ENCODE assay signal across 1 cellular context in the genomic region with DNA sequence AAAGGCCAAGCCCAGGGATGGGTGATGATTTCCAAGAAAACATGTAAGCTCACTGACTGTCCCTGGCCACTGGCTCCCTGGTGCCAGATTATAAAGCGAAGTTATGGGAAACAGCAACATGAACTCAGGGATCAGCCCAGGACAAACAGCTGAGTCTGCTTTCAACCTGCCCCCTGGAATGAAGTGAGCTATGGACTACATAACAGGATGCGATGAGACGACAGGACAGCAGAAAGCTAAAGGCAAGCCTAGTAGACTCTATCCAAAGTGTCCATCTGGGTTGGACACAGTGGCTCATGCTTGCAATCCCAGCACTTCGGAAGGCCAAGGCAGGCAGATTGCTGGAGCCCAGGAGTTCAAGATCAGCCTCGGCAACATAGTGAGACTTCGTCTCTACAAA.
A peak's percentile ranks its signal among the peaks of the same experiment; 100 is the strongest.
TF ChIP-seq lines count a peak whose summit lies in the region.

No MANE protein-coding gene starts in this region.

TF ChIP-seq in HepG2, 621 proteins besides CTCF, POLR2A, EP300 and RAD21 (continued from another document and continues in another):
- TF ChIP-seq, protein P1, sequence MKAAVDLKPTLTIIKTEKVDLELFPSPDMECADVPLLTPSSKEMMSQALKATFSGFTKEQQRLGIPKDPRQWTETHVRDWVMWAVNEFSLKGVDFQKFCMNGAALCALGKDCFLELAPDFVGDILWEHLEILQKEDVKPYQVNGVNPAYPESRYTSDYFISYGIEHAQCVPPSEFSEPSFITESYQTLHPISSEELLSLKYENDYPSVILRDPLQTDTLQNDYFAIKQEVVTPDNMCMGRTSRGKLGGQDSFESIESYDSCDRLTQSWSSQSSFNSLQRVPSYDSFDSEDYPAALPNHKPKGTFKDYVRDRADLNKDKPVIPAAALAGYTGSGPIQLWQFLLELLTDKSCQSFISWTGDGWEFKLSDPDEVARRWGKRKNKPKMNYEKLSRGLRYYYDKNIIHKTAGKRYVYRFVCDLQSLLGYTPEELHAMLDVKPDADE (CRISPR knock-in tag; IDR thresholded peaks at IDR 0.05) = no peak
- TF ChIP-seq, protein P2, sequence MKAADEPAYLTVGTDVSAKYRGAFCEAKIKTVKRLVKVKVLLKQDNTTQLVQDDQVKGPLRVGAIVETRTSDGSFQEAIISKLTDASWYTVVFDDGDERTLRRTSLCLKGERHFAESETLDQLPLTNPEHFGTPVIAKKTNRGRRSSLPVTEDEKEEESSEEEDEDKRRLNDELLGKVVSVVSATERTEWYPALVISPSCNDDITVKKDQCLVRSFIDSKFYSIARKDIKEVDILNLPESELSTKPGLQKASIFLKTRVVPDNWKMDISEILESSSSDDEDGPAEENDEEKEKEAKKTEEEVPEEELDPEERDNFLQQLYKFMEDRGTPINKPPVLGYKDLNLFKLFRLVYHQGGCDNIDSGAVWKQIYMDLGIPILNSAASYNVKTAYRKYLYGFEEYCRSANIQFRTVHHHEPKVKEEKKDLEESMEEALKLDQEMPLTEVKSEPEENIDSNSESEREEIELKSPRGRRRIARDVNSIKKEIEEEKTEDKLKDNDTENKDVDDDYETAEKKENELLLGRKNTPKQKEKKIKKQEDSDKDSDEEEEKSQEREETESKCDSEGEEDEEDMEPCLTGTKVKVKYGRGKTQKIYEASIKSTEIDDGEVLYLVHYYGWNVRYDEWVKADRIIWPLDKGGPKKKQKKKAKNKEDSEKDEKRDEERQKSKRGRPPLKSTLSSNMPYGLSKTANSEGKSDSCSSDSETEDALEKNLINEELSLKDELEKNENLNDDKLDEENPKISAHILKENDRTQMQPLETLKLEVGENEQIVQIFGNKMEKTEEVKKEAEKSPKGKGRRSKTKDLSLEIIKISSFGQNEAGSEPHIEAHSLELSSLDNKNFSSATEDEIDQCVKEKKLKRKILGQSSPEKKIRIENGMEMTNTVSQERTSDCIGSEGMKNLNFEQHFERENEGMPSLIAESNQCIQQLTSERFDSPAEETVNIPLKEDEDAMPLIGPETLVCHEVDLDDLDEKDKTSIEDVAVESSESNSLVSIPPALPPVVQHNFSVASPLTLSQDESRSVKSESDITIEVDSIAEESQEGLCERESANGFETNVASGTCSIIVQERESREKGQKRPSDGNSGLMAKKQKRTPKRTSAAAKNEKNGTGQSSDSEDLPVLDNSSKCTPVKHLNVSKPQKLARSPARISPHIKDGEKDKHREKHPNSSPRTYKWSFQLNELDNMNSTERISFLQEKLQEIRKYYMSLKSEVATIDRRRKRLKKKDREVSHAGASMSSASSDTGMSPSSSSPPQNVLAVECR (CRISPR knock-in tag; IDR thresholded peaks at IDR 0.05; ENCODE audit: borderline replicate concordance) = peak; percentile 44; the same call in 1 of the 2 replicates
- TF ChIP-seq ZNF317 (CRISPR knock-in tag; IDR thresholded peaks at IDR 0.05) (0 out of 2 replicates have a peak, but pooled peaks have one; percentile 53), SOX5 (CRISPR knock-in tag; IDR thresholded peaks at IDR 0.05; ENCODE audit: borderline replicate concordance) (0 out of 2 replicates have a peak, but pooled peaks have one; percentile 52), CCDC6 (CRISPR knock-in tag; IDR thresholded peaks at IDR 0.05) (no peak), BHLHE40 (IDR thresholded peaks at IDR 0.05; ENCODE audit: low read length) (no peak), IRX3 (CRISPR knock-in tag; IDR thresholded peaks at IDR 0.05; ENCODE audit: borderline replicate concordance, low read depth) (no peak), POLR2AphosphoS5 (IDR thresholded peaks at IDR 0.05; ENCODE audit: low read depth, low read length) (no peak), BCL6 (CRISPR knock-in tag; IDR thresholded peaks at IDR 0.05) (peak; percentile 72), RXRB (CRISPR knock-in tag; IDR thresholded peaks at IDR 0.05; ENCODE audit: borderline replicate concordance) (peak; percentile 89; the same call in 1 of the 2 replicates), MIER3 (CRISPR knock-in tag; IDR thresholded peaks at IDR 0.05; ENCODE audit: borderline replicate concordance) (peak; percentile 32; the same call in 1 of the 2 replicates), ZBTB3 (CRISPR knock-in tag; IDR thresholded peaks at IDR 0.05; ENCODE audit: borderline replicate concordance, low read depth) (no peak), SMAD3 (CRISPR knock-in tag; IDR thresholded peaks at IDR 0.05) (no peak), ESRRA (CRISPR knock-in tag; IDR thresholded peaks at IDR 0.05; ENCODE audit: low read depth) (no peak), TOE1 (CRISPR knock-in tag; IDR thresholded peaks at IDR 0.05) (no peak), ZNF841 (CRISPR knock-in tag; IDR thresholded peaks at IDR 0.05; ENCODE audit: borderline replicate concordance) (no peak), NFRKB (IDR thresholded peaks at IDR 0.05) (no peak), ZNF10 (CRISPR knock-in tag; IDR thresholded peaks at IDR 0.05; ENCODE audit: borderline replicate concordance, low read depth) (no peak), SKI (IDR thresholded peaks at IDR 0.05; ENCODE audit: partially characterized antibody) (no peak), ZNF136 (CRISPR knock-in tag; IDR thresholded peaks at IDR 0.05; ENCODE audit: low read depth) (no peak), TRIM24 (CRISPR knock-in tag; IDR thresholded peaks at IDR 0.05) (no peak), SAP130 (CRISPR knock-in tag; IDR thresholded peaks at IDR 0.05; ENCODE audit: low read depth) (peak; percentile 83), ASH2L (IDR thresholded peaks at IDR 0.05; ENCODE audit: insufficient read length, low read depth, low read length) (no peak)
- TF ChIP-seq, protein P3, sequence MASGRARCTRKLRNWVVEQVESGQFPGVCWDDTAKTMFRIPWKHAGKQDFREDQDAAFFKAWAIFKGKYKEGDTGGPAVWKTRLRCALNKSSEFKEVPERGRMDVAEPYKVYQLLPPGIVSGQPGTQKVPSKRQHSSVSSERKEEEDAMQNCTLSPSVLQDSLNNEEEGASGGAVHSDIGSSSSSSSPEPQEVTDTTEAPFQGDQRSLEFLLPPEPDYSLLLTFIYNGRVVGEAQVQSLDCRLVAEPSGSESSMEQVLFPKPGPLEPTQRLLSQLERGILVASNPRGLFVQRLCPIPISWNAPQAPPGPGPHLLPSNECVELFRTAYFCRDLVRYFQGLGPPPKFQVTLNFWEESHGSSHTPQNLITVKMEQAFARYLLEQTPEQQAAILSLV (CRISPR knock-in tag; IDR thresholded peaks at IDR 0.05; ENCODE audit: borderline replicate concordance) = no peak
- TF ChIP-seq, protein P4, sequence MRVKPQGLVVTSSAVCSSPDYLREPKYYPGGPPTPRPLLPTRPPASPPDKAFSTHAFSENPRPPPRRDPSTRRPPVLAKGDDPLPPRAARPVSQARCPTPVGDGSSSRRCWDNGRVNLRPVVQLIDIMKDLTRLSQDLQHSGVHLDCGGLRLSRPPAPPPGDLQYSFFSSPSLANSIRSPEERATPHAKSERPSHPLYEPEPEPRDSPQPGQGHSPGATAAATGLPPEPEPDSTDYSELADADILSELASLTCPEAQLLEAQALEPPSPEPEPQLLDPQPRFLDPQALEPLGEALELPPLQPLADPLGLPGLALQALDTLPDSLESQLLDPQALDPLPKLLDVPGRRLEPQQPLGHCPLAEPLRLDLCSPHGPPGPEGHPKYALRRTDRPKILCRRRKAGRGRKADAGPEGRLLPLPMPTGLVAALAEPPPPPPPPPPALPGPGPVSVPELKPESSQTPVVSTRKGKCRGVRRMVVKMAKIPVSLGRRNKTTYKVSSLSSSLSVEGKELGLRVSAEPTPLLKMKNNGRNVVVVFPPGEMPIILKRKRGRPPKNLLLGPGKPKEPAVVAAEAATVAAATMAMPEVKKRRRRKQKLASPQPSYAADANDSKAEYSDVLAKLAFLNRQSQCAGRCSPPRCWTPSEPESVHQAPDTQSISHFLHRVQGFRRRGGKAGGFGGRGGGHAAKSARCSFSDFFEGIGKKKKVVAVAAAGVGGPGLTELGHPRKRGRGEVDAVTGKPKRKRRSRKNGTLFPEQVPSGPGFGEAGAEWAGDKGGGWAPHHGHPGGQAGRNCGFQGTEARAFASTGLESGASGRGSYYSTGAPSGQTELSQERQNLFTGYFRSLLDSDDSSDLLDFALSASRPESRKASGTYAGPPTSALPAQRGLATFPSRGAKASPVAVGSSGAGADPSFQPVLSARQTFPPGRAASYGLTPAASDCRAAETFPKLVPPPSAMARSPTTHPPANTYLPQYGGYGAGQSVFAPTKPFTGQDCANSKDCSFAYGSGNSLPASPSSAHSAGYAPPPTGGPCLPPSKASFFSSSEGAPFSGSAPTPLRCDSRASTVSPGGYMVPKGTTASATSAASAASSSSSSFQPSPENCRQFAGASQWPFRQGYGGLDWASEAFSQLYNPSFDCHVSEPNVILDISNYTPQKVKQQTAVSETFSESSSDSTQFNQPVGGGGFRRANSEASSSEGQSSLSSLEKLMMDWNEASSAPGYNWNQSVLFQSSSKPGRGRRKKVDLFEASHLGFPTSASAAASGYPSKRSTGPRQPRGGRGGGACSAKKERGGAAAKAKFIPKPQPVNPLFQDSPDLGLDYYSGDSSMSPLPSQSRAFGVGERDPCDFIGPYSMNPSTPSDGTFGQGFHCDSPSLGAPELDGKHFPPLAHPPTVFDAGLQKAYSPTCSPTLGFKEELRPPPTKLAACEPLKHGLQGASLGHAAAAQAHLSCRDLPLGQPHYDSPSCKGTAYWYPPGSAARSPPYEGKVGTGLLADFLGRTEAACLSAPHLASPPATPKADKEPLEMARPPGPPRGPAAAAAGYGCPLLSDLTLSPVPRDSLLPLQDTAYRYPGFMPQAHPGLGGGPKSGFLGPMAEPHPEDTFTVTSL (CRISPR knock-in tag; IDR thresholded peaks at IDR 0.05; ENCODE audit: borderline replicate concordance) = no peak
- TF ChIP-seq, protein P5, sequence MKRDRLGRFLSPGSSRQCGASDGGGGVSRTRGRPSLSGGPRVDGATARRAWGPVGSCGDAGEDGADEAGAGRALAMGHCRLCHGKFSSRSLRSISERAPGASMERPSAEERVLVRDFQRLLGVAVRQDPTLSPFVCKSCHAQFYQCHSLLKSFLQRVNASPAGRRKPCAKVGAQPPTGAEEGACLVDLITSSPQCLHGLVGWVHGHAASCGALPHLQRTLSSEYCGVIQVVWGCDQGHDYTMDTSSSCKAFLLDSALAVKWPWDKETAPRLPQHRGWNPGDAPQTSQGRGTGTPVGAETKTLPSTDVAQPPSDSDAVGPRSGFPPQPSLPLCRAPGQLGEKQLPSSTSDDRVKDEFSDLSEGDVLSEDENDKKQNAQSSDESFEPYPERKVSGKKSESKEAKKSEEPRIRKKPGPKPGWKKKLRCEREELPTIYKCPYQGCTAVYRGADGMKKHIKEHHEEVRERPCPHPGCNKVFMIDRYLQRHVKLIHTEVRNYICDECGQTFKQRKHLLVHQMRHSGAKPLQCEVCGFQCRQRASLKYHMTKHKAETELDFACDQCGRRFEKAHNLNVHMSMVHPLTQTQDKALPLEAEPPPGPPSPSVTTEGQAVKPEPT (CRISPR knock-in tag; IDR thresholded peaks at IDR 0.05; ENCODE audit: low read depth) = no peak
- TF ChIP-seq, protein P6, sequence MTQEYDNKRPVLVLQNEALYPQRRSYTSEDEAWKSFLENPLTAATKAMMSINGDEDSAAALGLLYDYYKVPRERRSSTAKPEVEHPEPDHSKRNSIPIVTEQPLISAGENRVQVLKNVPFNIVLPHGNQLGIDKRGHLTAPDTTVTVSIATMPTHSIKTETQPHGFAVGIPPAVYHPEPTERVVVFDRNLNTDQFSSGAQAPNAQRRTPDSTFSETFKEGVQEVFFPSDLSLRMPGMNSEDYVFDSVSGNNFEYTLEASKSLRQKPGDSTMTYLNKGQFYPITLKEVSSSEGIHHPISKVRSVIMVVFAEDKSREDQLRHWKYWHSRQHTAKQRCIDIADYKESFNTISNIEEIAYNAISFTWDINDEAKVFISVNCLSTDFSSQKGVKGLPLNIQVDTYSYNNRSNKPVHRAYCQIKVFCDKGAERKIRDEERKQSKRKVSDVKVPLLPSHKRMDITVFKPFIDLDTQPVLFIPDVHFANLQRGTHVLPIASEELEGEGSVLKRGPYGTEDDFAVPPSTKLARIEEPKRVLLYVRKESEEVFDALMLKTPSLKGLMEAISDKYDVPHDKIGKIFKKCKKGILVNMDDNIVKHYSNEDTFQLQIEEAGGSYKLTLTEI (CRISPR knock-in tag; conservative IDR thresholded peaks at IDR 0.05) = no peak
- TF ChIP-seq, protein P7, sequence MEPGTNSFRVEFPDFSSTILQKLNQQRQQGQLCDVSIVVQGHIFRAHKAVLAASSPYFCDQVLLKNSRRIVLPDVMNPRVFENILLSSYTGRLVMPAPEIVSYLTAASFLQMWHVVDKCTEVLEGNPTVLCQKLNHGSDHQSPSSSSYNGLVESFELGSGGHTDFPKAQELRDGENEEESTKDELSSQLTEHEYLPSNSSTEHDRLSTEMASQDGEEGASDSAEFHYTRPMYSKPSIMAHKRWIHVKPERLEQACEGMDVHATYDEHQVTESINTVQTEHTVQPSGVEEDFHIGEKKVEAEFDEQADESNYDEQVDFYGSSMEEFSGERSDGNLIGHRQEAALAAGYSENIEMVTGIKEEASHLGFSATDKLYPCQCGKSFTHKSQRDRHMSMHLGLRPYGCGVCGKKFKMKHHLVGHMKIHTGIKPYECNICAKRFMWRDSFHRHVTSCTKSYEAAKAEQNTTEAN (CRISPR knock-in tag; conservative IDR thresholded peaks at IDR 0.05) = no peak
- TF ChIP-seq, protein P8, sequence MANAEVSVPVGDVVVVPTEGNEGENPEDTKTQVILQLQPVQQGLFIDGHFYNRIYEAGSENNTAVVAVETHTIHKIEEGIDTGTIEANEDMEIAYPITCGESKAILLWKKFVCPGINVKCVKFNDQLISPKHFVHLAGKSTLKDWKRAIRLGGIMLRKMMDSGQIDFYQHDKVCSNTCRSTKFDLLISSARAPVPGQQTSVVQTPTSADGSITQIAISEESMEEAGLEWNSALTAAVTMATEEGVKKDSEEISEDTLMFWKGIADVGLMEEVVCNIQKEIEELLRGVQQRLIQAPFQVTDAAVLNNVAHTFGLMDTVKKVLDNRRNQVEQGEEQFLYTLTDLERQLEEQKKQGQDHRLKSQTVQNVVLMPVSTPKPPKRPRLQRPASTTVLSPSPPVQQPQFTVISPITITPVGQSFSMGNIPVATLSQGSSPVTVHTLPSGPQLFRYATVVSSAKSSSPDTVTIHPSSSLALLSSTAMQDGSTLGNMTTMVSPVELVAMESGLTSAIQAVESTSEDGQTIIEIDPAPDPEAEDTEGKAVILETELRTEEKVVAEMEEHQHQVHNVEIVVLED (CRISPR knock-in tag; IDR thresholded peaks at IDR 0.05; ENCODE audit: borderline replicate concordance) = 0 out of 2 replicates have a peak, but pooled peaks have one; percentile 14
- TF ChIP-seq, protein P9, sequence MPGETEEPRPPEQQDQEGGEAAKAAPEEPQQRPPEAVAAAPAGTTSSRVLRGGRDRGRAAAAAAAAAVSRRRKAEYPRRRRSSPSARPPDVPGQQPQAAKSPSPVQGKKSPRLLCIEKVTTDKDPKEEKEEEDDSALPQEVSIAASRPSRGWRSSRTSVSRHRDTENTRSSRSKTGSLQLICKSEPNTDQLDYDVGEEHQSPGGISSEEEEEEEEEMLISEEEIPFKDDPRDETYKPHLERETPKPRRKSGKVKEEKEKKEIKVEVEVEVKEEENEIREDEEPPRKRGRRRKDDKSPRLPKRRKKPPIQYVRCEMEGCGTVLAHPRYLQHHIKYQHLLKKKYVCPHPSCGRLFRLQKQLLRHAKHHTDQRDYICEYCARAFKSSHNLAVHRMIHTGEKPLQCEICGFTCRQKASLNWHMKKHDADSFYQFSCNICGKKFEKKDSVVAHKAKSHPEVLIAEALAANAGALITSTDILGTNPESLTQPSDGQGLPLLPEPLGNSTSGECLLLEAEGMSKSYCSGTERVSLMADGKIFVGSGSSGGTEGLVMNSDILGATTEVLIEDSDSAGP (CRISPR knock-in tag; IDR thresholded peaks at IDR 0.05; ENCODE audit: borderline replicate concordance) = no peak
